Comparison of ENCODE assay signal across 8 cellular contexts in the genomic region with DNA sequence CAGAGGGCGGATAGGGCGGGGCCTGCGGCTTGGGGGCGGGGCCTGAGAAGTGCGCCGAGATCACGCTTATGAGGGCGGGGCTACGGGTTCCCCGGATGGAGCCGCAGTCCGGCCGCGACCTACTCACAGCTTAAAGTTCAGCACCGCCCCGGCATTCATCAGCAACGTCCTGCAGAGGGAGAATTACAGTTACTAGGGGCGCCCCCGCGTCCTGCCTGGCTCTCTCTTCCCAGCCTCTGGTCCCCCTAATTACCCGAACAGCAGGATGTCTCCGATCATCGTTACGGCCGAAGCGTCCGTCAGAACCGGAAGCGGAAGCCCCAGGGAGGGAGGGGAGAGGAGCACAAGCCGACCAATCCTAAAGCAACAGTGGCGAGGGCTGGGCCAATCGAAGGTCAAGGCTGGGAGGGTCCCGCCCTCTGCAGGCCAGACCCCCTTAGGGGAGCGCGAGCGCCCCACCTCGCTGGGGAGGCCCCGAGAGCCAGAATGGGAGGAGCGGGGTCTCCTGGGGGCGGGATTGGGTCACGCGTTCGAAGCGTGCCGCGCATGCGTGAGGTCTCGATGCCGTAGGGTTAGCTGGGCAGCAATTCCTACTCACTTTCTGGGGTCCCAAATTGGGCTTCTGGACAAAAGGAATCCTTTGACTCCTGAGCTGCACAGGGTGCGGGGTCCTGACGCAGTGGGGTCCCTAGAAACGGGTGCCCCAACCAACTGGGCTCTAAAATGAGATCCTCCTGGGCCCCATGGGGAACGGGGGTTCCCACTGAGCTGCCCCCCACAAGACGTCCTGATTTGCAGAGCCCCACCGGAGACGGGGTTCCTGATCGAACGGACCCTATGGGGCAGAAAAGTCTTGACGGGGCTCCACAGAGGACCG. TPM values are rescaled to one million over a fixed set of nuclear protein-coding genes. Genes with fewer than 3 reads are reported as not detected.
A peak's percentile ranks its signal among the peaks of the same experiment; 100 is the strongest.
DNase-seq lines count a peak whose midpoint lies in the region; ATAC-seq and TF ChIP-seq lines count a peak whose summit lies in the region.

A gene (minus strand): TSS at position 313 of the 877 bp plus-strand sequence. CDS start 34 bp downstream, at position 279.

- H3K9me3 ChIP-seq in RWPE2 (ENCODE audit: severe bottlenecking) = no peaks in the 10 kb centered on the region

- peak; percentile 98 for ATAC-seq in RWPE2 (ENCODE audit: low read depth)
- peak; percentile 95 to 98 for ATAC-seq in naive thymus-derived CD8-positive, alpha-beta T cell

- H3K36me3 ChIP-seq in RWPE2 (ENCODE audit: low read depth) = peaks cover 34% of the 10 kb centered on the region

- peak within 1 kb of the TSS; percentile 96 for H3K27ac Mint-ChIP-seq in activated T-helper 2 cell treated with anti-CD3 and anti-CD28 coated beads, Interferon-gamma antibody, Interleukin-2, Interleukin-4, amounts not matched to agents 10 μg/mL and 5 μg/mL and 100 μg/mL, durations not matched to agents 14 hours and 24 hours and 36 hours
- peak within 1 kb of the TSS; percentile 95 to 100 (median 99) for H3K27ac Mint-ChIP-seq in naive thymus-derived CD8-positive, alpha-beta T cell

- H3K36me3 Mint-ChIP-seq in activated T-helper 2 cell treated with anti-CD3 and anti-CD28 coated beads, Interferon-gamma antibody, Interleukin-2, Interleukin-4, amounts not matched to agents 10 μg/mL and 5 μg/mL and 100 μg/mL, durations not matched to agents 14 hours and 24 hours and 36 hours (ENCODE audit: low read depth) = peaks cover 32% of the 10 kb centered on the region
- H3K36me3 Mint-ChIP-seq in naive thymus-derived CD8-positive, alpha-beta T cell = peaks cover 0 to 38% (median 7%) of the 10 kb centered on the region in 3 donors

- peaks cover 32% of the 10 kb centered on the region for H3K4me1 Mint-ChIP-seq in activated T-helper 2 cell treated with anti-CD3 and anti-CD28 coated beads, Interferon-gamma antibody, Interleukin-2, Interleukin-4, amounts not matched to agents 10 μg/mL and 5 μg/mL and 100 μg/mL, durations not matched to agents 14 hours and 24 hours and 36 hours (ENCODE audit: low read depth)
- H3K4me1 Mint-ChIP-seq in naive thymus-derived CD8-positive, alpha-beta T cell = peaks cover 14 to 57% (median 41%) of the 10 kb centered on the region in 4 donors

- H3K9me3 Mint-ChIP-seq in activated T-helper 2 cell treated with anti-CD3 and anti-CD28 coated beads, Interferon-gamma antibody, Interleukin-2, Interleukin-4, amounts not matched to agents 10 μg/mL and 5 μg/mL and 100 μg/mL, durations not matched to agents 14 hours and 24 hours and 36 hours = no peaks in the 10 kb centered on the region
- H3K9me3 Mint-ChIP-seq in naive thymus-derived CD8-positive, alpha-beta T cell = no peaks in the 10 kb centered on the region

- H3K4me3 ChIP-seq in RWPE2 (ENCODE audit: severe bottlenecking) = peak within 1 kb of the TSS; percentile 69
- peak within 1 kb of the TSS; percentile 75 for H3K4me3 ChIP-seq in fibroblast of mammary gland (ENCODE audit: control insufficient read depth, low read depth, low read length)

- peak within 1 kb of the TSS; percentile 63 for H3K27ac ChIP-seq in RWPE2 (ENCODE audit: poor library complexity, severe bottlenecking)

- POLR2A ChIA-PET in naive thymus-derived CD8-positive, alpha-beta T cell (lab: Charles Lee) = interaction anchor here (0.5 to 2.6 kb wide), 15 partner anchors 10 to 867 kb away, joined by 3 to 24 read pairs (median 5); a partner anchor contains a TSS

- no peaks in the 10 kb centered on the region for H3K4me1 ChIP-seq in RWPE2 (ENCODE audit: insufficient read depth, poor library complexity, severe bottlenecking)

- intact Hi-C loops in activated T-helper 2 cell treated with anti-CD3 and anti-CD28 coated beads, Interferon-gamma antibody, Interleukin-2, Interleukin-4, amounts not matched to agents 10 μg/mL and 5 μg/mL and 100 μg/mL, durations not matched to agents 14 hours and 24 hours and 36 hours (cut with micrococcal nuclease) = loop anchor here (1.0 kb wide), 1 partner anchor 32 kb away; a partner anchor contains a TSS

- TF ChIP-seq CTCF in RWPE2 (IDR thresholded peaks at IDR 0.05; ENCODE audit: poor library complexity, severe bottlenecking) (peak; percentile 54), fibroblast of mammary gland (conservative IDR thresholded peaks at IDR 0.05; ENCODE audit: control insufficient read depth, insufficient read depth, low read depth, low read length) (no peak)

- DNase-seq in ELF-1 (ENCODE audit: low read depth, low spot score) (peak; percentile 99), H4 (ENCODE audit: low spot score) (peak; percentile 99), LoVo (ENCODE audit: low spot score) (peak; percentile 97), RWPE2 (ENCODE audit: low spot score) (peak; percentile 98), fibroblast of mammary gland (ENCODE audit: low read depth) (peak; percentile 98)
- DNase-seq in activated T-helper 2 cell treated with anti-CD3 and anti-CD28 coated beads, Interferon-gamma antibody, Interleukin-2, Interleukin-4, amounts not matched to agents 10 μg/mL and 5 μg/mL and 100 μg/mL, durations not matched to agents 14 hours and 24 hours and 36 hours (ENCODE audit: low spot score) = peak; percentile 98
- DNase-seq in naive thymus-derived CD8-positive, alpha-beta T cell = peak; percentile 97 to 100 (median 99)
- peak; percentile 98 to 100 (median 100) for DNase-seq in stimulated activated naive CD4-positive, alpha-beta T cell (lab: John Stamatoyannopoulos, UW)

- no peaks in the 10 kb centered on the region for H3K27me3 Mint-ChIP-seq in activated T-helper 2 cell treated with anti-CD3 and anti-CD28 coated beads, Interferon-gamma antibody, Interleukin-2, Interleukin-4, amounts not matched to agents 10 μg/mL and 5 μg/mL and 100 μg/mL, durations not matched to agents 14 hours and 24 hours and 36 hours (ENCODE audit: low read depth)
- no peaks in the 10 kb centered on the region for H3K27me3 Mint-ChIP-seq in naive thymus-derived CD8-positive, alpha-beta T cell

- H3K27me3 ChIP-seq in RWPE2 (ENCODE audit: insufficient read depth, poor library complexity, severe bottlenecking) = no peaks in the 10 kb centered on the region

- peak within 1 kb of the TSS; percentile 97 for H3K4me3 Mint-ChIP-seq in activated T-helper 2 cell treated with anti-CD3 and anti-CD28 coated beads, Interferon-gamma antibody, Interleukin-2, Interleukin-4, amounts not matched to agents 10 μg/mL and 5 μg/mL and 100 μg/mL, durations not matched to agents 14 hours and 24 hours and 36 hours (ENCODE audit: low read depth)
- H3K4me3 Mint-ChIP-seq in naive thymus-derived CD8-positive, alpha-beta T cell = peak within 1 kb of the TSS; percentile 95 to 100 (median 98)

RNA-seq across cellular contexts. Expression of the gene that starts here (rescaled TPM):
- total RNA-seq in H4 (2014; rRNA removed; shearing (Covaris generic)) = 290 and 299 TPM in 2 replicates
- total RNA-seq in activated T-helper 2 cell treated with anti-CD3 and anti-CD28 coated beads, Interferon-gamma antibody, Interleukin-2, Interleukin-4, amounts not matched to agents 10 μg/mL and 5 μg/mL and 100 μg/mL, durations not matched to agents 14 hours and 24 hours and 36 hours = 60.3 and 60.9 TPM in 2 replicates
- total RNA-seq in naive thymus-derived CD8-positive, alpha-beta T cell = 100 to 1,000 TPM; 102 to 104 TPM
- 10 to 100 TPM; 52.7 to 76.5 (median 63.9) TPM for polyA plus RNA-seq in naive thymus-derived CD8-positive, alpha-beta T cell

Comparison
In these comparisons a context has a peak if more than half of its experiments do, and no peak if none do; other contexts are left out.
1. Peak in every context shown above with its lines: DNase-seq, ATAC-seq, H3K4me3 ChIP-seq and H3K27ac ChIP-seq.